In genomic region chr20:13141541-13141940, GRCh38 we compare ENCODE assay signal across 22 cellular contexts.
DNase-seq lines count a peak whose midpoint lies in the region; TF ChIP-seq lines count a peak whose summit lies in the region.
"Had no signal": no experiment of that assay in that cellular context is flagged by ENCODE, and none has a peak within 500 bp of the region (broad histone marks: within the 10 kb centered on the region; RNA-seq: fewer than 3 reads in every experiment).

No MANE protein-coding gene starts in this region.

- H3K4me1 Mint-ChIP-seq in endothelial cell (ENCODE audit: unreplicated experiment), result peaks cover 33% of the 10 kb centered on the region
- H3K4me1 Mint-ChIP-seq: B cell; central memory CD8-positive, alpha-beta T cell; naive B cell had no signal

- no peaks in the 10 kb centered on the region for H3K9me3 Mint-ChIP-seq in endothelial cell (ENCODE audit: unreplicated experiment)
- H3K9me3 Mint-ChIP-seq: activated CD4-positive, alpha-beta T cell treated with anti-CD3 and anti-CD28 coated beads, Interleukin-2, amount 10 ng/mL, durations not matched to agents 7 days and 5 days; naive B cell had no signal

- peak; percentile 83 for DNase-seq in DMS79 treated with DMSO at 0.1 percent for 48 hours (lab: John Stamatoyannopoulos, UW)
- DNase-seq in NCI-H1092 (lab: John Stamatoyannopoulos, UW), result peak; percentile 4
- no peak for DNase-seq in endothelial cell (ENCODE audit: low spot score)
- peak; percentile 14 for DNase-seq in mucosa of gallbladder (ENCODE audit: low spot score)
- no peak for DNase-seq in activated naive CD4-positive, alpha-beta T cell treated with anti-CD3 and anti-CD28 coated beads, Interleukin-2, amount 50 U/mL, for 16 hours
- DNase-seq in NCI-H526 (lab: John Stamatoyannopoulos, UW), result no peak
- no peak for DNase-seq in activated effector memory CD4-positive, alpha-beta T cell treated with Interleukin-2 at 50 U/mL for 16 hours
- DNase-seq: activated CD4-positive, alpha-beta T cell treated with anti-CD3 and anti-CD28 coated beads, Interleukin-2, amount 10 ng/mL, durations not matched to agents 7 days and 5 days; aorta; GF-D8; head of caudate nucleus; lower lobe of right lung; naive B cell; NCI-H187 treated with DMSO at 0.1 percent for 48 hours; NCI-H510A treated with DMSO at 0.1 percent for 48 hours; OCI-M1; pancreas; right lobe of liver; SHP77 treated with DMSO at 0.1 percent for 48 hours; stimulated activated naive CD4-positive, alpha-beta T cell had no signal

- peak overlapping the region; percentile 91 for H3K27ac Mint-ChIP-seq in endothelial cell (ENCODE audit: unreplicated experiment)
- H3K27ac Mint-ChIP-seq: activated CD4-positive, alpha-beta T cell treated with anti-CD3 and anti-CD28 coated beads, Interleukin-2, amount 10 ng/mL, durations not matched to agents 7 days and 5 days; B cell; naive B cell had no signal

- H3K27me3 Mint-ChIP-seq in endothelial cell (ENCODE audit: unreplicated experiment), result no peaks in the 10 kb centered on the region

- no peak for TF ChIP-seq CTCF in endothelial cell (IDR thresholded peaks at IDR 0.05; ENCODE audit: unreplicated experiment)

- H3K4me3 Mint-ChIP-seq in endothelial cell (ENCODE audit: unreplicated experiment), result no peak overlapping the region
- H3K4me3 Mint-ChIP-seq: activated CD4-positive, alpha-beta T cell treated with anti-CD3 and anti-CD28 coated beads, Interleukin-2, amount 10 ng/mL, durations not matched to agents 7 days and 5 days; B cell; central memory CD8-positive, alpha-beta T cell; naive B cell had no signal

- no peaks in the 10 kb centered on the region for H3K36me3 Mint-ChIP-seq in endothelial cell (ENCODE audit: low read depth, unreplicated experiment)
- H3K36me3 Mint-ChIP-seq: naive B cell had no signal

Comparison
In these comparisons a context has a peak if more than half of its experiments do, and no peak if none do; other contexts are left out.
1. DNase-seq: peak in DMS79 treated with DMSO at 0.1 percent for 48 hours (single experiment), NCI-H1092 (single experiment) and mucosa of gallbladder (single experiment); none in endothelial cell (single experiment), activated naive CD4-positive, alpha-beta T cell treated with anti-CD3 and anti-CD28 coated beads, Interleukin-2, amount 50 U/mL, for 16 hours (single experiment), NCI-H526 (0 of 2) and activated effector memory CD4-positive, alpha-beta T cell treated with Interleukin-2 at 50 U/mL for 16 hours (single experiment).